Comparison of ENCODE assay signal across 9 cellular contexts in the genomic region with DNA sequence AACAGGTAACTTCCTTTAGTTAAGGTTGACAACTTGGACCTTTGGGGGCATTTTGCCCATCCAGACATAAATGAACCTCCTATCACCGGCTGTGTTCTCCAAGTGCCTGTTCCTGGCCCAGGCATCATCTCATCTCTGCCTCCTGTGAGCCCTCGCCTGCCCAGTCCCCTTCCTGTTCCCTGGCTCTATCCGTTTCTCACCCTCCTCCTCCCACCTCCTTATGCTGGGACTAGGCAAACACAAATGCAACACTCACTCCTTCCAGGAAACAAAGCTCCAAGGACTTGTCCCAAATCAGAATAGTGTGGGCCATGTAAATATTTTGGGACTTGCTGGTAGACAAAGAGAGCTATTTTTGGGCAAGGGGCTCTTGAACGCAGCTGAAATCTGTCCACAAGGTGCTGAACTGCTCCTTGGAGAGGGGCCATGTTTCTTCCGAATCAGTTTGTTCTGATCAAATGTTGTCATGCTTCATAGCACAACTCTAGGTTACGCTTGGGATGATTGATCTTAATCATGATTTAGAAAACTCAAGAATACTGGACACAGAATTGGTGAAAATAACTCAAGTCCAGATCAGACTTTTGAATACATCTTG. TPM values are rescaled to one million over a fixed set of nuclear protein-coding genes. Genes with fewer than 3 reads are reported as not detected.
DNase-seq lines count a peak whose midpoint lies in the region; ATAC-seq and TF ChIP-seq lines count a peak whose summit lies in the region.
"Had no signal": no experiment of that assay in that cellular context is flagged by ENCODE, and none has a peak within 500 bp of the region (broad histone marks: within the 10 kb centered on the region; RNA-seq: fewer than 3 reads in every experiment).

No MANE protein-coding gene starts in this region.

- TF ChIP-seq CTCF in colonic mucosa (IDR thresholded peaks at IDR 0.05) (no peak), upper lobe of right lung (IDR thresholded peaks at IDR 0.05) (no peak)

- H3K36me3 Mint-ChIP-seq in activated T-cell treated with anti-CD3 and anti-CD28 coated beads, Interleukin-2, amount 50 U/mL, for 72 hours (ENCODE audit: insufficient read depth in 2 of 2) = peaks cover 21 to 35% of the 10 kb centered on the region in 2 donors
- H3K36me3 Mint-ChIP-seq in activated T-cell treated with anti-CD3 and anti-CD28 coated beads, Interleukin-2, amount 50 U/mL, for 4 hours (ENCODE audit: insufficient read depth) = peaks cover 29% of the 10 kb centered on the region
- H3K36me3 Mint-ChIP-seq in naive B cell = peaks cover 0 to 28% of the 10 kb centered on the region in 2 donors

- H3K36me3 ChIP-seq in colonic mucosa = no peaks in the 10 kb centered on the region
- peaks cover 7% of the 10 kb centered on the region for H3K36me3 ChIP-seq in upper lobe of right lung

- intact Hi-C loops in colonic mucosa (cut with DNase I) (no loop called here), upper lobe of right lung (cut with DNase I) (no loop called here)

- H3K9ac ChIP-seq in colonic mucosa (ENCODE audit: low read depth in 2 of 2, low read length in 2 of 2) = no peak overlapping the region

- H3K9me3 ChIP-seq in colonic mucosa = no peaks in the 10 kb centered on the region
- H3K9me3 ChIP-seq in upper lobe of right lung = no peaks in the 10 kb centered on the region

- peak overlapping the region; percentile 60 for H3K27ac ChIP-seq in colonic mucosa
- H3K27ac ChIP-seq in upper lobe of right lung = peak overlapping the region; percentile 65

- no peaks in the 10 kb centered on the region for H3K27me3 Mint-ChIP-seq in activated T-cell treated with anti-CD3 and anti-CD28 coated beads, Interleukin-2, amount 50 U/mL, for 72 hours (ENCODE audit: low read depth)
- H3K27me3 Mint-ChIP-seq in activated T-cell treated with anti-CD3 and anti-CD28 coated beads, Interleukin-2, amount 50 U/mL, for 4 hours (ENCODE audit: low read depth) = no peaks in the 10 kb centered on the region
- H3K27me3 Mint-ChIP-seq in naive B cell = no peaks in the 10 kb centered on the region

- H3K4me3 ChIP-seq in colonic mucosa (no peak overlapping the region), upper lobe of right lung (no peak overlapping the region)

- DNase-seq in activated T-cell treated with anti-CD3 and anti-CD28 coated beads, Interleukin-2, amount 50 U/mL, for 72 hours = no peak
- DNase-seq in activated T-cell treated with anti-CD3 and anti-CD28 coated beads, Interleukin-2, amount 50 U/mL, for 4 hours = no peak
- DNase-seq in colonic mucosa (no peak), naive B cell (no peak), upper lobe of right lung (no peak), NK-92 (lab: John Stamatoyannopoulos, UW; ENCODE audit: unreplicated experiment) (no peak), EL (no peak), cerebellar cortex (ENCODE audit: low spot score) (no peak)
- DNase-seq: NCI-H2029 treated with DMSO at 0.1 percent for 48 hours had no signal

- ATAC-seq in activated T-cell treated with anti-CD3 and anti-CD28 coated beads, Interleukin-2, amount 50 U/mL, for 72 hours (replicated peaks in 1 of 2) = peak in 1 of 2 donors; percentile 0
- no peak for ATAC-seq in activated T-cell treated with anti-CD3 and anti-CD28 coated beads, Interleukin-2, amount 50 U/mL, for 4 hours
- ATAC-seq in naive B cell (ENCODE audit: low read depth in 2 of 2) (no peak), upper lobe of right lung (peak; percentile 64)

- H3K4me1 Mint-ChIP-seq in activated T-cell treated with anti-CD3 and anti-CD28 coated beads, Interleukin-2, amount 50 U/mL, for 72 hours (ENCODE audit: low read depth) = peaks cover 89% of the 10 kb centered on the region
- peaks cover 93% of the 10 kb centered on the region for H3K4me1 Mint-ChIP-seq in activated T-cell treated with anti-CD3 and anti-CD28 coated beads, Interleukin-2, amount 50 U/mL, for 4 hours (ENCODE audit: low read depth)
- H3K4me1 Mint-ChIP-seq in naive B cell = peaks cover 56 to 80% (median 69%) of the 10 kb centered on the region in 3 donors

- peaks cover 0 to 2% of the 10 kb centered on the region in 2 donors for H3K9me3 Mint-ChIP-seq in activated T-cell treated with anti-CD3 and anti-CD28 coated beads, Interleukin-2, amount 50 U/mL, for 72 hours
- no peaks in the 10 kb centered on the region for H3K9me3 Mint-ChIP-seq in activated T-cell treated with anti-CD3 and anti-CD28 coated beads, Interleukin-2, amount 50 U/mL, for 4 hours
- no peaks in the 10 kb centered on the region for H3K9me3 Mint-ChIP-seq in naive B cell

- no peaks in the 10 kb centered on the region for H3K4me1 ChIP-seq in colonic mucosa
- H3K4me1 ChIP-seq in upper lobe of right lung = peaks cover 87% of the 10 kb centered on the region

- peak overlapping the region; percentile 83 for H3K27ac Mint-ChIP-seq in activated T-cell treated with anti-CD3 and anti-CD28 coated beads, Interleukin-2, amount 50 U/mL, for 72 hours
- peak overlapping the region in 4 of 6 donors; percentile 31 to 86 (median 70) for H3K27ac Mint-ChIP-seq in naive B cell

- peak overlapping the region; percentile 65 to 85 for H3K4me3 Mint-ChIP-seq in activated T-cell treated with anti-CD3 and anti-CD28 coated beads, Interleukin-2, amount 50 U/mL, for 72 hours
- no peak overlapping the region for H3K4me3 Mint-ChIP-seq in activated T-cell treated with anti-CD3 and anti-CD28 coated beads, Interleukin-2, amount 50 U/mL, for 4 hours
- peak overlapping the region in 5 of 8 donors; percentile 2 to 50 (median 30) for H3K4me3 Mint-ChIP-seq in naive B cell

- H3K27me3 ChIP-seq in colonic mucosa (no peaks in the 10 kb centered on the region), upper lobe of right lung (no peaks in the 10 kb centered on the region)

RNA-seq across cellular contexts. Expression of a gene that starts 25.3 kb away (rescaled TPM):
- 100 to 1,000 TPM; 101 to 107 TPM for total RNA-seq in activated T-cell treated with anti-CD3 and anti-CD28 coated beads, Interleukin-2, amount 50 U/mL, for 72 hours
- 10 to 100 TPM; 28.1 to 32.9 (median 32.3) TPM for total RNA-seq in activated T-cell treated with anti-CD3 and anti-CD28 coated beads, Interleukin-2, amount 50 U/mL, for 4 hours
- 10 to 100 TPM; 43.0 to 65.8 TPM for total RNA-seq in colonic mucosa
- 10 to 100 TPM; 35.4 to 69.2 (median 66.6) TPM for polyA plus RNA-seq in naive B cell (ENCODE audit: low read depth in 6 of 6)
- total RNA-seq in upper lobe of right lung = 78.9 TPM
